Comparison of ENCODE assay signal across 20 cellular contexts in genomic region chr9:137278913-137279711, GRCh38. TPM values are rescaled to one million over a fixed set of nuclear protein-coding genes. Genes with fewer than 3 reads are reported as not detected.
DNase-seq lines count a peak whose midpoint lies in the region; ATAC-seq, FAIRE-seq and TF ChIP-seq lines count a peak whose summit lies in the region.
"Had no signal": no experiment of that assay in that cellular context is flagged by ENCODE, and none has a peak within 500 bp of the region (broad histone marks: within the 10 kb centered on the region; RNA-seq: fewer than 3 reads in every experiment).

No MANE protein-coding gene starts in this region.

- H3K9me3 Mint-ChIP-seq in CD4-positive, alpha-beta memory T cell = no peaks in the 10 kb centered on the region
- no peaks in the 10 kb centered on the region for H3K9me3 Mint-ChIP-seq in activated CD8-positive, alpha-beta memory T cell treated with anti-CD3 and anti-CD28 coated beads, Interleukin-2, amount 10 ng/mL, durations not matched to agents 7 days and 5 days (ENCODE audit: low read depth)

- ATAC-seq in A549 = no peak
- ATAC-seq in activated CD8-positive, alpha-beta memory T cell treated with anti-CD3 and anti-CD28 coated beads, Interleukin-2, amount 10 ng/mL, durations not matched to agents 7 days and 5 days = no peak

- H3K27me3 Mint-ChIP-seq in CD4-positive, alpha-beta memory T cell = peaks cover 2 to 4% of the 10 kb centered on the region in 2 donors
- H3K27me3 Mint-ChIP-seq in activated CD8-positive, alpha-beta memory T cell treated with anti-CD3 and anti-CD28 coated beads, Interleukin-2, amount 10 ng/mL, durations not matched to agents 7 days and 5 days = peaks cover 3% of the 10 kb centered on the region

- intact Hi-C loops in endothelial cell of umbilical vein (cut with micrococcal nuclease) = no loop called here
- intact Hi-C loops in CD4-positive, alpha-beta memory T cell (cut with micrococcal nuclease) = no loop called here

- H3K36me3 Mint-ChIP-seq in CD4-positive, alpha-beta memory T cell = peaks cover 2 to 3% of the 10 kb centered on the region in 2 donors
- peaks cover 2% of the 10 kb centered on the region for H3K36me3 Mint-ChIP-seq in activated CD8-positive, alpha-beta memory T cell treated with anti-CD3 and anti-CD28 coated beads, Interleukin-2, amount 10 ng/mL, durations not matched to agents 7 days and 5 days

- no peaks in the 10 kb centered on the region for H4K20me1 ChIP-seq in endothelial cell of umbilical vein (replicated peaks; ENCODE audit: control insufficient read depth, extremely low read depth, insufficient read depth, low read length)

- CTCF ChIA-PET in A549 (lab: Yijun Ruan, JAX) (interaction anchor here (1.0 to 2.5 kb wide), 7 partner anchors 11 to 274 kb away, joined by 3 to 9 read pairs (median 3); partner anchors contain the start of gene NRARP), endothelial cell of umbilical vein (lab: Charles Lee) (interaction anchor here (1.1 to 2.7 kb wide), 3 partner anchors 8 to 23 kb away, joined by 4 to 23 read pairs (median 4); partner anchors contain the start of gene NRARP)
- CTCF ChIA-PET in CD4-positive, alpha-beta memory T cell (lab: Charles Lee; ENCODE audit: partially characterized antibody) = interaction anchor here (1.1 kb wide), 1 partner anchor 42 kb away, joined by 5 read pairs; no protein-coding TSS in a partner anchor
- CTCF ChIA-PET in activated CD8-positive, alpha-beta memory T cell treated with anti-CD3 and anti-CD28 coated beads, Interleukin-2, amount 10 ng/mL, durations not matched to agents 7 days and 5 days (lab: Charles Lee) = interaction anchor here (1.1 to 1.8 kb wide), 2 partner anchors 42 to 256 kb away, joined by 3 to 5 read pairs; no protein-coding TSS in a partner anchor

- peak overlapping the region in 1 of 2 experiments; percentile 96; a peak in 3 of 6 replicates for H3K27ac ChIP-seq in A549
- H3K27ac ChIP-seq in endothelial cell of umbilical vein (ENCODE audit: insufficient read depth, low read depth, low read length) = no peak overlapping the region
- H3K27ac ChIP-seq in mesodermal cell (ENCODE audit: low read depth, low read length, severe bottlenecking) = no peak overlapping the region
- no peak overlapping the region for H3K27ac ChIP-seq in CD4-positive, alpha-beta memory T cell (ENCODE audit: low read depth, low read length)

- H3K27ac Mint-ChIP-seq in CD4-positive, alpha-beta memory T cell = no peak overlapping the region
- no peak overlapping the region for H3K27ac Mint-ChIP-seq in activated CD8-positive, alpha-beta memory T cell treated with anti-CD3 and anti-CD28 coated beads, Interleukin-2, amount 10 ng/mL, durations not matched to agents 7 days and 5 days

- no peak overlapping the region for H2AFZ ChIP-seq in endothelial cell of umbilical vein (ENCODE audit: low read depth, low read length)

- no peak for TF ChIP-seq RAD21 in A549 (conservative IDR thresholded peaks at IDR 0.05 in 1 of 2, IDR thresholded peaks at IDR 0.05 in 1 of 2)

- no peak for TF ChIP-seq POLR2A in A549 (IDR thresholded peaks at IDR 0.05; ENCODE audit: low read length)
- TF ChIP-seq POLR2A in endothelial cell of umbilical vein (IDR thresholded peaks at IDR 0.05; ENCODE audit: low read depth, low read length) = no peak

- no peak for TF ChIP-seq CTCF in A549 (IDR thresholded peaks at IDR 0.05)
- TF ChIP-seq CTCF in endothelial cell of umbilical vein (IDR thresholded peaks at IDR 0.05; ENCODE audit: extremely low read depth in 1 of 2, insufficient read depth in 1 of 2, low read depth in 1 of 2, low read length in 2 of 2) = no peak
- TF ChIP-seq CTCF in GM10266 (IDR thresholded peaks at IDR 0.05; ENCODE audit: control insufficient read depth, insufficient read depth, low read depth, missing control alignments) = no peak

- H3K4me2 ChIP-seq in A549 (peak overlapping the region; percentile 97; the same call in 2 of the 3 replicates), endothelial cell of umbilical vein (ENCODE audit: insufficient read depth, low read length) (no peak overlapping the region)

- DNase-seq in A549 (ENCODE audit: low read depth in 1 of 2, low spot score in 1 of 2) (no peak), H7 (peak; percentile 54), endothelial cell of umbilical vein (ENCODE audit: low read depth, low spot score) (no peak), GM10266 (ENCODE audit: extremely low spot score) (no peak), COR-L47 (lab: John Stamatoyannopoulos, UW) (no peak)
- DNase-seq in CD4-positive, alpha-beta memory T cell = no peak
- no peak for DNase-seq in activated CD8-positive, alpha-beta memory T cell treated with anti-CD3 and anti-CD28 coated beads, Interleukin-2, amount 10 ng/mL, durations not matched to agents 7 days and 5 days
- DNase-seq: activated CD4-positive, alpha-beta T cell treated with anti-CD3 and anti-CD28 coated beads for 1 hour; activated T-cell treated with anti-CD3 and anti-CD28 coated beads, Interleukin-2, amount 50 U/mL, for 48 hours; AML-193; anterior cingulate cortex; effector CD4-positive, alpha-beta T cell; MM.1S; NCI-H2171 treated with DMSO at 0.1 percent for 48 hours; SW 1271; thyroid gland had no signal

- TF ChIP-seq EP300 in A549 (IDR thresholded peaks at IDR 0.05) = no peak

- H3K36me3 ChIP-seq in H7 (replicated peaks; ENCODE audit: control insufficient read depth, insufficient read depth, low read length) (no peaks in the 10 kb centered on the region; the same call in 1 of the 2 replicates), endothelial cell of umbilical vein (ENCODE audit: control insufficient read depth in 2 of 2, extremely low read depth in 1 of 2, insufficient read depth in 2 of 2, low read length in 2 of 2) (peaks cover 10% of the 10 kb centered on the region in 2 experiments), mesodermal cell (ENCODE audit: control insufficient read depth, insufficient read depth, low read length) (peaks cover 40% of the 10 kb centered on the region)
- no peaks in the 10 kb centered on the region for H3K36me3 ChIP-seq in CD4-positive, alpha-beta memory T cell (ENCODE audit: insufficient read depth, low read length)
- H3K36me3 ChIP-seq: thyroid gland had no signal

- no peak overlapping the region for H3K9ac ChIP-seq in endothelial cell of umbilical vein (replicated peaks; ENCODE audit: extremely low read depth, insufficient read depth, low read length)

- peaks cover 35% of the 10 kb centered on the region for H3K4me1 ChIP-seq in A549
- peaks cover 28% of the 10 kb centered on the region for H3K4me1 ChIP-seq in endothelial cell of umbilical vein (ENCODE audit: control insufficient read depth, extremely low read depth, insufficient read depth, low read length)
- peaks cover 23% of the 10 kb centered on the region for H3K4me1 ChIP-seq in mesodermal cell (ENCODE audit: control insufficient read depth, insufficient read depth, low read length, poor library complexity, severe bottlenecking)
- H3K4me1 ChIP-seq in CD4-positive, alpha-beta memory T cell (ENCODE audit: insufficient read depth, low read length) = peaks cover 11% of the 10 kb centered on the region

- peaks cover 5 to 22% (median 10%) of the 10 kb centered on the region in 4 donors for H3K4me1 Mint-ChIP-seq in CD4-positive, alpha-beta memory T cell
- peaks cover 9% of the 10 kb centered on the region for H3K4me1 Mint-ChIP-seq in activated CD8-positive, alpha-beta memory T cell treated with anti-CD3 and anti-CD28 coated beads, Interleukin-2, amount 10 ng/mL, durations not matched to agents 7 days and 5 days

- dilution Hi-C loops in endothelial cell of umbilical vein (cut with MboI; ENCODE audit: extremely low pct_ligation_motif_present, low sequenced_read_pairs) = no loop called here

- H3K27me3 ChIP-seq in H7 (ENCODE audit: control insufficient read depth, insufficient read depth, low read length) (no peaks in the 10 kb centered on the region), endothelial cell of umbilical vein (ENCODE audit: control insufficient read depth in 2 of 2, insufficient read depth in 2 of 2, low read length in 2 of 2) (no peaks in the 10 kb centered on the region)
- H3K27me3 ChIP-seq in CD4-positive, alpha-beta memory T cell (ENCODE audit: insufficient read depth, low read length) = no peaks in the 10 kb centered on the region
- H3K27me3 ChIP-seq: neutrophil, thyroid gland had no signal

- FAIRE-seq in A549 (lab: Jason Lieb, UNC) = no peak
- no peak for FAIRE-seq in endothelial cell of umbilical vein (lab: Jason Lieb, UNC)

- H3K79me2 ChIP-seq in endothelial cell of umbilical vein (ENCODE audit: control insufficient read depth, insufficient read depth, low read length) = peaks cover 42% of the 10 kb centered on the region

- H3K4me3 ChIP-seq in A549 (peak overlapping the region; percentile 72; the same call in 2 of the 3 replicates), H7 (ENCODE audit: insufficient read depth, low read depth, low read length) (no peak overlapping the region), endothelial cell of umbilical vein (replicated peaks in 1 of 3; ENCODE audit: insufficient read depth in 1 of 3, low read depth in 1 of 3, low read length in 3 of 3) (peak overlapping the region in 2 of 3 experiments; percentile 39 to 60), mesodermal cell (ENCODE audit: extremely low read depth, insufficient read depth, low read length, poor library complexity, severe bottlenecking) (peak overlapping the region; percentile 64)
- no peak overlapping the region for H3K4me3 ChIP-seq in CD4-positive, alpha-beta memory T cell (ENCODE audit: low read length in 2 of 2)

- no peak overlapping the region for H3K4me3 Mint-ChIP-seq in CD4-positive, alpha-beta memory T cell
- no peak overlapping the region for H3K4me3 Mint-ChIP-seq in activated CD8-positive, alpha-beta memory T cell treated with anti-CD3 and anti-CD28 coated beads, Interleukin-2, amount 10 ng/mL, durations not matched to agents 7 days and 5 days

- H3K9me3 ChIP-seq in A549 = no peaks in the 10 kb centered on the region
- H3K9me3 ChIP-seq in endothelial cell of umbilical vein (replicated peaks; ENCODE audit: control insufficient read depth, insufficient read depth, low read length) = no peaks in the 10 kb centered on the region
- H3K9me3 ChIP-seq in mesodermal cell (ENCODE audit: control insufficient read depth, low read length) = no peaks in the 10 kb centered on the region
- H3K9me3 ChIP-seq in CD4-positive, alpha-beta memory T cell (ENCODE audit: control insufficient read depth in 1 of 2, low read length in 2 of 2) = no peaks in the 10 kb centered on the region
- H3K9me3 ChIP-seq: neutrophil, thyroid gland had no signal

- BruUV-seq in endothelial cell of umbilical vein (replicated peaks; lab: Mats Ljungman, UMichigan) = no TSS peak

- no peaks in the 10 kb centered on the region for H3K9me1 ChIP-seq in endothelial cell of umbilical vein (replicated peaks; ENCODE audit: control insufficient read depth, extremely low read depth, insufficient read depth, low read length)

- 97% methylated on average over 108 of the region's 109 CpGs for WGBS in A549 (ENCODE audit: missing lambda C conversion rate)
- 97% methylated on average over 100 to 109 of the region's 109 CpGs for WGBS in mesodermal cell (ENCODE audit: insufficient coverage in 2 of 2), 2 experiments

- POLR2A ChIA-PET in A549 (lab: Yijun Ruan, JAX) (interaction anchor here (1.4 kb wide), 1 partner anchor 38 kb away, joined by 4 read pairs; the partner anchor contains the start of gene TUBB4B), endothelial cell of umbilical vein (lab: Charles Lee) (no interaction called here)
- POLR2A ChIA-PET in CD4-positive, alpha-beta memory T cell (lab: Charles Lee; ENCODE audit: partially characterized antibody) = no interaction called here

RNA-seq across cellular contexts. Expression of gene TOR4A, which starts 1.6 kb away (rescaled TPM):
- polyA plus RNA-seq in A549 (2011; rRNA removed) (8.7 and 9.8 TPM in 2 replicates), A549 (2017; fragmentation: RNase III; extraction: RNeasy Plus Mini Kit Qiagen cat#74134 plus additional on column Dnase treatment) (15.6 to 18.6 TPM (median 17.5 TPM) in 3 replicates), endothelial cell of umbilical vein (32.4 and 45.7 TPM in 2 replicates)
- polyA plus RNA-seq in A549 (2012; cell fraction: cytosol; rRNA removed) = 10.9 and 17.9 TPM in 2 replicates
- polyA plus RNA-seq in A549 (2012; cell fraction: nucleus; rRNA removed) = 23.3 and 38.1 TPM in 2 replicates
- polyA minus RNA-seq in A549 (2011; rRNA and poly(A)+ RNA removed) = 7.4 and 10.4 TPM in 2 replicates
- total RNA-seq in H7 (2014; rRNA removed; shearing (Covaris generic)) = 21.3 and 23.2 TPM in 2 replicates
- 46.4 and 48.0 TPM in 2 replicates for total RNA-seq in endothelial cell of umbilical vein
- 15.8 and 22.2 TPM in 2 replicates for polyA plus RNA-seq in endothelial cell of umbilical vein (2011; cell fraction: cytosol; rRNA removed)
- polyA plus RNA-seq in endothelial cell of umbilical vein (2011; cell fraction: nucleus; rRNA removed) = 15.9 and 17.7 TPM in 2 replicates
- 15.2 and 25.2 TPM in 2 replicates for polyA plus RNA-seq in endothelial cell of umbilical vein (2012)
- polyA minus RNA-seq in endothelial cell of umbilical vein = 17.2 and 24.1 TPM in 2 replicates
- polyA minus RNA-seq in endothelial cell of umbilical vein (2011; cell fraction: cytosol; rRNA and poly(A)+ RNA removed) = 22.7 TPM
- 10.6 and 19.4 TPM in 2 replicates for polyA minus RNA-seq in endothelial cell of umbilical vein (2011; cell fraction: nucleus; rRNA and poly(A)+ RNA removed)
- 19.6 TPM for polyA plus RNA-seq in mesodermal cell (2013, experiment 1 of 2)
- 15.5 TPM for polyA plus RNA-seq in mesodermal cell (2013, experiment 2 of 2)
- 1 to 10 TPM; 2.1 TPM for total RNA-seq in CD4-positive, alpha-beta memory T cell
- polyA plus RNA-seq in CD4-positive, alpha-beta memory T cell = under 1 TPM; 0.46 to 0.78 TPM
- 10 to 100 TPM; 10.9 to 13.3 TPM for total RNA-seq in activated CD8-positive, alpha-beta memory T cell treated with anti-CD3 and anti-CD28 coated beads, Interleukin-2, amount 10 ng/mL, durations not matched to agents 7 days and 5 days

RNA-seq across cellular contexts. Expression of gene NRARP, which starts 23.0 kb away (rescaled TPM):
- polyA plus RNA-seq in A549 (2011; rRNA removed) = 3.2 and 5.1 TPM in 2 replicates
- polyA plus RNA-seq in A549 (2012; cell fraction: cytosol; rRNA removed) = 9.0 and 17.2 TPM in 2 replicates
- polyA plus RNA-seq in A549 (2012; cell fraction: nucleus; rRNA removed) = 17.0 and 17.5 TPM in 2 replicates
- 1.3 to 1.4 TPM (median 1.3 TPM) in 3 replicates for polyA plus RNA-seq in A549 (2017; fragmentation: RNase III; extraction: RNeasy Plus Mini Kit Qiagen cat#74134 plus additional on column Dnase treatment)
- 1.3 and 2.8 TPM in 2 replicates for polyA minus RNA-seq in A549 (2011; rRNA and poly(A)+ RNA removed)
- 27.7 and 34.8 TPM in 2 replicates for total RNA-seq in H7 (2014; rRNA removed; shearing (Covaris generic))
- 50.0 and 61.0 TPM in 2 replicates for total RNA-seq in endothelial cell of umbilical vein
- polyA plus RNA-seq in endothelial cell of umbilical vein = 54.0 and 72.9 TPM in 2 replicates
- polyA plus RNA-seq in endothelial cell of umbilical vein (2011; cell fraction: cytosol; rRNA removed) = 30.9 and 40.4 TPM in 2 replicates
- 53.9 and 60.9 TPM in 2 replicates for polyA plus RNA-seq in endothelial cell of umbilical vein (2011; cell fraction: nucleus; rRNA removed)
- 19.3 and 25.5 TPM in 2 replicates for polyA plus RNA-seq in endothelial cell of umbilical vein (2012)
- 16.6 and 27.9 TPM in 2 replicates for polyA minus RNA-seq in endothelial cell of umbilical vein
- polyA minus RNA-seq in endothelial cell of umbilical vein (2011; cell fraction: cytosol; rRNA and poly(A)+ RNA removed) = 5.5 TPM
- 54.7 and 119 TPM in 2 replicates for polyA minus RNA-seq in endothelial cell of umbilical vein (2011; cell fraction: nucleus; rRNA and poly(A)+ RNA removed)
- polyA plus RNA-seq in mesodermal cell (2013, experiment 1 of 2) = 28.9 TPM
- polyA plus RNA-seq in mesodermal cell (2013, experiment 2 of 2) = 18.4 TPM
- under 1 TPM; 0.25 to 0.29 TPM for total RNA-seq in CD4-positive, alpha-beta memory T cell
- polyA plus RNA-seq in CD4-positive, alpha-beta memory T cell = not detected
- 1 to 10 TPM; 1.6 to 4.5 TPM for total RNA-seq in activated CD8-positive, alpha-beta memory T cell treated with anti-CD3 and anti-CD28 coated beads, Interleukin-2, amount 10 ng/mL, durations not matched to agents 7 days and 5 days

RNA-seq across cellular contexts. Expression of gene NELFB, which starts 24.0 kb away (rescaled TPM):
- 31.8 and 33.8 TPM in 2 replicates for polyA plus RNA-seq in A549 (2011; rRNA removed)
- 81.9 and 98.3 TPM in 2 replicates for polyA plus RNA-seq in A549 (2012; cell fraction: cytosol; rRNA removed)
- 92.5 and 112 TPM in 2 replicates for polyA plus RNA-seq in A549 (2012; cell fraction: nucleus; rRNA removed)
- 44.4 to 46.3 TPM (median 45.3 TPM) in 3 replicates for polyA plus RNA-seq in A549 (2017; fragmentation: RNase III; extraction: RNeasy Plus Mini Kit Qiagen cat#74134 plus additional on column Dnase treatment)
- polyA minus RNA-seq in A549 (2011; rRNA and poly(A)+ RNA removed) = 23.6 and 32.9 TPM in 2 replicates
- total RNA-seq in H7 (2014; rRNA removed; shearing (Covaris generic)) = 112 and 121 TPM in 2 replicates
- total RNA-seq in endothelial cell of umbilical vein = 70.2 and 76.1 TPM in 2 replicates
- polyA plus RNA-seq in endothelial cell of umbilical vein = 61.8 and 62.3 TPM in 2 replicates
- 58.8 and 77.9 TPM in 2 replicates for polyA plus RNA-seq in endothelial cell of umbilical vein (2011; cell fraction: cytosol; rRNA removed)
- 68.2 and 70.6 TPM in 2 replicates for polyA plus RNA-seq in endothelial cell of umbilical vein (2011; cell fraction: nucleus; rRNA removed)
- polyA plus RNA-seq in endothelial cell of umbilical vein (2012) = 63.3 and 64.5 TPM in 2 replicates
- 33.7 and 42.3 TPM in 2 replicates for polyA minus RNA-seq in endothelial cell of umbilical vein
- 77.9 TPM for polyA minus RNA-seq in endothelial cell of umbilical vein (2011; cell fraction: cytosol; rRNA and poly(A)+ RNA removed)
- polyA minus RNA-seq in endothelial cell of umbilical vein (2011; cell fraction: nucleus; rRNA and poly(A)+ RNA removed) = 14.0 and 17.6 TPM in 2 replicates
- polyA plus RNA-seq in mesodermal cell (2013, experiment 1 of 2) = 60.0 TPM
- 50.4 TPM for polyA plus RNA-seq in mesodermal cell (2013, experiment 2 of 2)
- 10 to 100 TPM; 44.3 to 44.9 TPM for total RNA-seq in CD4-positive, alpha-beta memory T cell
- polyA plus RNA-seq in CD4-positive, alpha-beta memory T cell = 10 to 100 TPM; 28.3 to 28.7 TPM
- 10 to 100 TPM; 70.8 to 75.3 TPM for total RNA-seq in activated CD8-positive, alpha-beta memory T cell treated with anti-CD3 and anti-CD28 coated beads, Interleukin-2, amount 10 ng/mL, durations not matched to agents 7 days and 5 days

RNA-seq across cellular contexts. Expression of gene STPG3, which starts 28.0 kb away (rescaled TPM):
- not detected in 2 replicates for polyA plus RNA-seq in A549 (2011; rRNA removed)
- polyA plus RNA-seq in A549 (2012; cell fraction: cytosol; rRNA removed) = not detected in 2 replicates
- polyA plus RNA-seq in A549 (2012; cell fraction: nucleus; rRNA removed) = not detected in 2 replicates
- polyA plus RNA-seq in A549 (2017; fragmentation: RNase III; extraction: RNeasy Plus Mini Kit Qiagen cat#74134 plus additional on column Dnase treatment) = not detected in 3 replicates
- not detected in 2 replicates for polyA minus RNA-seq in A549 (2011; rRNA and poly(A)+ RNA removed)
- not detected in 2 replicates for total RNA-seq in H7 (2014; rRNA removed; shearing (Covaris generic))
- not detected in 2 replicates for total RNA-seq in endothelial cell of umbilical vein
- polyA plus RNA-seq in endothelial cell of umbilical vein = not detected in 2 replicates
- not detected in 2 replicates for polyA plus RNA-seq in endothelial cell of umbilical vein (2011; cell fraction: cytosol; rRNA removed)
- not detected in 2 replicates for polyA plus RNA-seq in endothelial cell of umbilical vein (2011; cell fraction: nucleus; rRNA removed)
- 0.31 TPM in 1 of 2 replicates, not detected in the other for polyA plus RNA-seq in endothelial cell of umbilical vein (2012)
- not detected in 2 replicates for polyA minus RNA-seq in endothelial cell of umbilical vein
- polyA minus RNA-seq in endothelial cell of umbilical vein (2011; cell fraction: cytosol; rRNA and poly(A)+ RNA removed) = not detected
- polyA minus RNA-seq in endothelial cell of umbilical vein (2011; cell fraction: nucleus; rRNA and poly(A)+ RNA removed) = not detected in 2 replicates
- not detected for polyA plus RNA-seq in mesodermal cell (2013, experiment 1 of 2)
- polyA plus RNA-seq in mesodermal cell (2013, experiment 2 of 2) = not detected
- total RNA-seq in CD4-positive, alpha-beta memory T cell = not detected
- polyA plus RNA-seq in CD4-positive, alpha-beta memory T cell = not detected
- not detected for total RNA-seq in activated CD8-positive, alpha-beta memory T cell treated with anti-CD3 and anti-CD28 coated beads, Interleukin-2, amount 10 ng/mL, durations not matched to agents 7 days and 5 days
- total RNA-seq: Daoy, liver, thyroid gland had no signal
- polyA plus RNA-seq: liver had no signal

RNA-seq across cellular contexts. Expression of gene TUBB4B, which starts 38.0 kb away (rescaled TPM):
- 256 and 268 TPM in 2 replicates for polyA plus RNA-seq in A549 (2011; rRNA removed)
- 1,090 and 1,227 TPM in 2 replicates for polyA plus RNA-seq in A549 (2012; cell fraction: cytosol; rRNA removed)
- polyA plus RNA-seq in A549 (2012; cell fraction: nucleus; rRNA removed) = 1,168 and 1,626 TPM in 2 replicates
- polyA plus RNA-seq in A549 (2017; fragmentation: RNase III; extraction: RNeasy Plus Mini Kit Qiagen cat#74134 plus additional on column Dnase treatment) = 646 to 795 TPM (median 671 TPM) in 3 replicates
- polyA minus RNA-seq in A549 (2011; rRNA and poly(A)+ RNA removed) = 286 and 296 TPM in 2 replicates
- total RNA-seq in H7 (2014; rRNA removed; shearing (Covaris generic)) = 238 and 257 TPM in 2 replicates
- total RNA-seq in endothelial cell of umbilical vein = 546 and 558 TPM in 2 replicates
- 418 and 439 TPM in 2 replicates for polyA plus RNA-seq in endothelial cell of umbilical vein
- 440 and 482 TPM in 2 replicates for polyA plus RNA-seq in endothelial cell of umbilical vein (2011; cell fraction: cytosol; rRNA removed)
- 302 and 352 TPM in 2 replicates for polyA plus RNA-seq in endothelial cell of umbilical vein (2011; cell fraction: nucleus; rRNA removed)
- polyA plus RNA-seq in endothelial cell of umbilical vein (2012) = 344 and 522 TPM in 2 replicates
- polyA minus RNA-seq in endothelial cell of umbilical vein = 231 and 299 TPM in 2 replicates
- polyA minus RNA-seq in endothelial cell of umbilical vein (2011; cell fraction: cytosol; rRNA and poly(A)+ RNA removed) = 405 TPM
- polyA minus RNA-seq in endothelial cell of umbilical vein (2011; cell fraction: nucleus; rRNA and poly(A)+ RNA removed) = 104 and 126 TPM in 2 replicates
- polyA plus RNA-seq in mesodermal cell (2013, experiment 1 of 2) = 341 TPM
- 341 TPM for polyA plus RNA-seq in mesodermal cell (2013, experiment 2 of 2)
- 100 to 1,000 TPM in 1 of 2 experiments, 10 to 100 TPM in 1; 99.8 to 103 TPM for total RNA-seq in CD4-positive, alpha-beta memory T cell
- polyA plus RNA-seq in CD4-positive, alpha-beta memory T cell = 10 to 100 TPM; 53.1 to 64.1 TPM
- total RNA-seq in activated CD8-positive, alpha-beta memory T cell treated with anti-CD3 and anti-CD28 coated beads, Interleukin-2, amount 10 ng/mL, durations not matched to agents 7 days and 5 days = 100 to 1,000 TPM; 353 to 375 TPM

Comparison
In these comparisons a context has a peak if more than half of its experiments do, and no peak if none do; other contexts are left out.
1. H3K4me3 ChIP-seq: peak in A549 (single experiment), endothelial cell of umbilical vein (2 of 3) and mesodermal cell (single experiment); none in H7 (single experiment) and CD4-positive, alpha-beta memory T cell (0 of 2).